In the genomic region with DNA sequence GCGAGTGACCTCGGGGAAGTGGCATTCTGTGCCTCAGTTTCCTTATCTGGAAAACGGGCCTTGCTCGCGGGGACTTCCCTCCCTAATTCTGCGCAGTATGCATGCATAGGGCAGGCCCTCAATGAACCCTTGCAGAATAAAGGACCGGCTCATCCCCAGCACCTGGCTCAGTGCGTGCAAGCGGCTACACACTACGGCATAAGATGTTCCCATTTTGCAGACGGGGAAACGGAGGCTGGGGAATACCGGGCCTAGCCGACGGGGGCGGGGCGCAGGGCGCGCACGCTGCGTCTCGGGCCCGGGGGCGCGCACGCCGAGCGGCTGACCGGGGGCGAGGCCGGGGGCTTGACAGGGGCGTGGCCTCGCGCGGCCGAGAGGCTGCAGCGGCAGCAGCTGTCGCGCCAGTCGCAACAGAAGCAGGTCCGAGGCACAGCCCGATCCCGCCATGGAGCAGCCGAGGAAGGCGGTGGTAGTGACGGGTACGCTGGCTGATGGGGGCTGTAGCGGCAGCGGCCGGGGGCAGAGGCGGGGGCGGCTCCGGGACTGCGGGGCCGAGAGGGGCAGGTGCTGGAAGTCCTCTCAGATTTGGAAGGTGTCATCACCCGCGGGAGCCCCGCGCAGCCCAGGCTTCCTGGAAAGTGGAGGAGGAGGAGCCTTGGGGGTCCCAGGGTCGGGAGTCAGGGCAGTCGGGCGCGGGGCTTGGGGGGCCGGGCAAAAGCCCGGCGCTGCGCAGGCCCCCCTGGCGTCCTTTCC, we compare ENCODE assay signal across 1 cellular context.
TF ChIP-seq lines count a peak whose summit lies in the region.

A gene with protein sequence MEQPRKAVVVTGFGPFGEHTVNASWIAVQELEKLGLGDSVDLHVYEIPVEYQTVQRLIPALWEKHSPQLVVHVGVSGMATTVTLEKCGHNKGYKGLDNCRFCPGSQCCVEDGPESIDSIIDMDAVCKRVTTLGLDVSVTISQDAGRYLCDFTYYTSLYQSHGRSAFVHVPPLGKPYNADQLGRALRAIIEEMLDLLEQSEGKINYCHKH (plus strand): TSS at position 362 of the 753 bp plus-strand sequence. CDS start 84 bp downstream, at position 446.

TF ChIP-seq in HEK293, 187 proteins besides CTCF, POLR2A, EP300 and RAD21 (continued from another document):
- TF ChIP-seq, protein P1, sequence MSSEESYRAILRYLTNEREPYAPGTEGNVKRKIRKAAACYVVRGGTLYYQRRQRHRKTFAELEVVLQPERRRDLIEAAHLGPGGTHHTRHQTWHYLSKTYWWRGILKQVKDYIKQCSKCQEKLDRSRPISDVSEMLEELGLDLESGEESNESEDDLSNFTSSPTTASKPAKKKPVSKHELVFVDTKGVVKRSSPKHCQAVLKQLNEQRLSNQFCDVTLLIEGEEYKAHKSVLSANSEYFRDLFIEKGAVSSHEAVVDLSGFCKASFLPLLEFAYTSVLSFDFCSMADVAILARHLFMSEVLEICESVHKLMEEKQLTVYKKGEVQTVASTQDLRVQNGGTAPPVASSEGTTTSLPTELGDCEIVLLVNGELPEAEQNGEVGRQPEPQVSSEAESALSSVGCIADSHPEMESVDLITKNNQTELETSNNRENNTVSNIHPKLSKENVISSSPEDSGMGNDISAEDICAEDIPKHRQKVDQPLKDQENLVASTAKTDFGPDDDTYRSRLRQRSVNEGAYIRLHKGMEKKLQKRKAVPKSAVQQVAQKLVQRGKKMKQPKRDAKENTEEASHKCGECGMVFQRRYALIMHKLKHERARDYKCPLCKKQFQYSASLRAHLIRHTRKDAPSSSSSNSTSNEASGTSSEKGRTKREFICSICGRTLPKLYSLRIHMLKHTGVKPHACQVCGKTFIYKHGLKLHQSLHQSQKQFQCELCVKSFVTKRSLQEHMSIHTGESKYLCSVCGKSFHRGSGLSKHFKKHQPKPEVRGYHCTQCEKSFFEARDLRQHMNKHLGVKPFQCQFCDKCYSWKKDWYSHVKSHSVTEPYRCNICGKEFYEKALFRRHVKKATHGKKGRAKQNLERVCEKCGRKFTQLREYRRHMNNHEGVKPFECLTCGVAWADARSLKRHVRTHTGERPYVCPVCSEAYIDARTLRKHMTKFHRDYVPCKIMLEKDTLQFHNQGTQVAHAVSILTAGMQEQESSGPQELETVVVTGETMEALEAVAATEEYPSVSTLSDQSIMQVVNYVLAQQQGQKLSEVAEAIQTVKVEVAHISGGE (tag by site-specific recombination; conservative IDR thresholded peaks at IDR 0.05; ENCODE audit: low read depth) = no peak
- no peak for TF ChIP-seq HOXC10 (CRISPR knock-in tag; IDR thresholded peaks at IDR 0.05)
- no peak for TF ChIP-seq ZNF274 (IDR thresholded peaks at IDR 0.05; ENCODE audit: low read length)
- no peak for TF ChIP-seq ZNF274 (tag by site-specific recombination; IDR thresholded peaks at IDR 0.05; ENCODE audit: borderline replicate concordance)
- 0 out of 2 replicates have a peak, but pooled peaks have one; percentile 21 for TF ChIP-seq ZNF324 (tag by site-specific recombination; IDR thresholded peaks at IDR 0.05)
- no peak for TF ChIP-seq ZNF292 (tag by site-specific recombination; IDR thresholded peaks at IDR 0.05; ENCODE audit: borderline replicate concordance, low read depth)
- no peak for TF ChIP-seq WT1 (tag by site-specific recombination; IDR thresholded peaks at IDR 0.05)
- TF ChIP-seq PRDM1 (tag by site-specific recombination; IDR thresholded peaks at IDR 0.05) = no peak
- no peak for TF ChIP-seq ZNF157 (tag by site-specific recombination; IDR thresholded peaks at IDR 0.05)
- no peak for TF ChIP-seq ZNF221 (tag by site-specific recombination; IDR thresholded peaks at IDR 0.05; ENCODE audit: borderline replicate concordance)
- no peak for TF ChIP-seq ZNF624 (tag by site-specific recombination; IDR thresholded peaks at IDR 0.05)
- no peak for TF ChIP-seq GLI2 (tag by site-specific recombination; IDR thresholded peaks at IDR 0.05; ENCODE audit: borderline replicate concordance, low read depth)
- no peak for TF ChIP-seq ZNF112 (tag by site-specific recombination; IDR thresholded peaks at IDR 0.05)
- TF ChIP-seq ZNF423 (tag by site-specific recombination; IDR thresholded peaks at IDR 0.05) = no peak
- TF ChIP-seq, protein P2, sequence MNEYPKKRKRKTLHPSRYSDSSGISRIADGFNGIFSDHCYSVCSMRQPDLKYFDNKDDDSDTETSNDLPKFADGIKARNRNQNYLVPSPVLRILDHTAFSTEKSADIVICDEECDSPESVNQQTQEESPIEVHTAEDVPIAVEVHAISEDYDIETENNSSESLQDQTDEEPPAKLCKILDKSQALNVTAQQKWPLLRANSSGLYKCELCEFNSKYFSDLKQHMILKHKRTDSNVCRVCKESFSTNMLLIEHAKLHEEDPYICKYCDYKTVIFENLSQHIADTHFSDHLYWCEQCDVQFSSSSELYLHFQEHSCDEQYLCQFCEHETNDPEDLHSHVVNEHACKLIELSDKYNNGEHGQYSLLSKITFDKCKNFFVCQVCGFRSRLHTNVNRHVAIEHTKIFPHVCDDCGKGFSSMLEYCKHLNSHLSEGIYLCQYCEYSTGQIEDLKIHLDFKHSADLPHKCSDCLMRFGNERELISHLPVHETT (tag by site-specific recombination; IDR thresholded peaks at IDR 0.05) = no peak
- no peak for TF ChIP-seq SCRT1 (tag by site-specific recombination; IDR thresholded peaks at IDR 0.05; ENCODE audit: borderline replicate concordance)
- TF ChIP-seq, protein P3, sequence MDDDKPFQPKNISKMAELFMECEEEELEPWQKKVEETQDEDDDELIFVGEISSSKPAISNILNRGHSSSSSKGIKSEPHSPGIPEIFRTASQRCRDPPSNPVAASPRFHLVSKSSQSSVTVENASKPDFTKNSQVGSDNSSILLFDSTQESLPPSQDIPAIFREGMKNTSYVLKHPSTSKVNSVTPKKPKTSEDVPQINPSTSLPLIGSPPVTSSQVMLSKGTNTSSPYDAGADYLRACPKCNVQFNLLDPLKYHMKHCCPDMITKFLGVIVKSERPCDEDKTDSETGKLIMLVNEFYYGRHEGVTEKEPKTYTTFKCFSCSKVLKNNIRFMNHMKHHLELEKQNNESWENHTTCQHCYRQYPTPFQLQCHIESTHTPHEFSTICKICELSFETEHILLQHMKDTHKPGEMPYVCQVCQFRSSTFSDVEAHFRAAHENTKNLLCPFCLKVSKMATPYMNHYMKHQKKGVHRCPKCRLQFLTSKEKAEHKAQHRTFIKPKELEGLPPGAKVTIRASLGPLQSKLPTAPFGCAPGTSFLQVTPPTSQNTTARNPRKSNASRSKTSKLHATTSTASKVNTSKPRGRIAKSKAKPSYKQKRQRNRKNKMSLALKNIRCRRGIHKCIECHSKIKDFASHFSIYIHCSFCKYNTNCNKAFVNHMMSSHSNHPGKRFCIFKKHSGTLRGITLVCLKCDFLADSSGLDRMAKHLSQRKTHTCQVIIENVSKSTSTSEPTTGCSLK (tag by site-specific recombination; IDR thresholded peaks at IDR 0.05) = no peak
- no peak for TF ChIP-seq KLF16 (tag by site-specific recombination; IDR thresholded peaks at IDR 0.05)
- TF ChIP-seq BCL11B (tag by site-specific recombination; IDR thresholded peaks at IDR 0.05; ENCODE audit: low read depth) = no peak
- no peak for TF ChIP-seq GLIS1 (tag by site-specific recombination; IDR thresholded peaks at IDR 0.05)
- no peak for TF ChIP-seq OVOL3 (tag by site-specific recombination; IDR thresholded peaks at IDR 0.05)
- no peak for TF ChIP-seq ZNF184 (tag by site-specific recombination; IDR thresholded peaks at IDR 0.05)
- no peak for TF ChIP-seq ZNF16 (tag by site-specific recombination; IDR thresholded peaks at IDR 0.05; ENCODE audit: low read depth)
- no peak for TF ChIP-seq YY2 (tag by site-specific recombination; IDR thresholded peaks at IDR 0.05)
- TF ChIP-seq KLF10 (tag by site-specific recombination; IDR thresholded peaks at IDR 0.05) = peak; percentile 98
- TF ChIP-seq ZNF433 (tag by site-specific recombination; IDR thresholded peaks at IDR 0.05; ENCODE audit: low read depth) = no peak
- peak; percentile 56; the same call in 1 of the 2 replicates for TF ChIP-seq ZSCAN30 (tag by site-specific recombination; IDR thresholded peaks at IDR 0.05)
- TF ChIP-seq ZNF530 (tag by site-specific recombination; IDR thresholded peaks at IDR 0.05; ENCODE audit: low read depth) = no peak
- TF ChIP-seq, protein P4, sequence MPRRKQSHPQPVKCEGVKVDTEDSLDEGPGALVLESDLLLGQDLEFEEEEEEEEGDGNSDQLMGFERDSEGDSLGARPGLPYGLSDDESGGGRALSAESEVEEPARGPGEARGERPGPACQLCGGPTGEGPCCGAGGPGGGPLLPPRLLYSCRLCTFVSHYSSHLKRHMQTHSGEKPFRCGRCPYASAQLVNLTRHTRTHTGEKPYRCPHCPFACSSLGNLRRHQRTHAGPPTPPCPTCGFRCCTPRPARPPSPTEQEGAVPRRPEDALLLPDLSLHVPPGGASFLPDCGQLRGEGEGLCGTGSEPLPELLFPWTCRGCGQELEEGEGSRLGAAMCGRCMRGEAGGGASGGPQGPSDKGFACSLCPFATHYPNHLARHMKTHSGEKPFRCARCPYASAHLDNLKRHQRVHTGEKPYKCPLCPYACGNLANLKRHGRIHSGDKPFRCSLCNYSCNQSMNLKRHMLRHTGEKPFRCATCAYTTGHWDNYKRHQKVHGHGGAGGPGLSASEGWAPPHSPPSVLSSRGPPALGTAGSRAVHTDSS (tag by site-specific recombination; IDR thresholded peaks at IDR 0.05) = peak; percentile 36; the same call in 1 of the 2 replicates
